1 cellular context compared by ENCODE assay signal in genomic region chr9:38029923-38030638, GRCh38.
TF ChIP-seq lines count a peak whose summit lies in the region.

No MANE protein-coding gene starts in this region.

TF ChIP-seq in HEK293, 187 proteins besides CTCF, POLR2A, EP300 and RAD21 (continued from another document):
- TF ChIP-seq, protein P1, sequence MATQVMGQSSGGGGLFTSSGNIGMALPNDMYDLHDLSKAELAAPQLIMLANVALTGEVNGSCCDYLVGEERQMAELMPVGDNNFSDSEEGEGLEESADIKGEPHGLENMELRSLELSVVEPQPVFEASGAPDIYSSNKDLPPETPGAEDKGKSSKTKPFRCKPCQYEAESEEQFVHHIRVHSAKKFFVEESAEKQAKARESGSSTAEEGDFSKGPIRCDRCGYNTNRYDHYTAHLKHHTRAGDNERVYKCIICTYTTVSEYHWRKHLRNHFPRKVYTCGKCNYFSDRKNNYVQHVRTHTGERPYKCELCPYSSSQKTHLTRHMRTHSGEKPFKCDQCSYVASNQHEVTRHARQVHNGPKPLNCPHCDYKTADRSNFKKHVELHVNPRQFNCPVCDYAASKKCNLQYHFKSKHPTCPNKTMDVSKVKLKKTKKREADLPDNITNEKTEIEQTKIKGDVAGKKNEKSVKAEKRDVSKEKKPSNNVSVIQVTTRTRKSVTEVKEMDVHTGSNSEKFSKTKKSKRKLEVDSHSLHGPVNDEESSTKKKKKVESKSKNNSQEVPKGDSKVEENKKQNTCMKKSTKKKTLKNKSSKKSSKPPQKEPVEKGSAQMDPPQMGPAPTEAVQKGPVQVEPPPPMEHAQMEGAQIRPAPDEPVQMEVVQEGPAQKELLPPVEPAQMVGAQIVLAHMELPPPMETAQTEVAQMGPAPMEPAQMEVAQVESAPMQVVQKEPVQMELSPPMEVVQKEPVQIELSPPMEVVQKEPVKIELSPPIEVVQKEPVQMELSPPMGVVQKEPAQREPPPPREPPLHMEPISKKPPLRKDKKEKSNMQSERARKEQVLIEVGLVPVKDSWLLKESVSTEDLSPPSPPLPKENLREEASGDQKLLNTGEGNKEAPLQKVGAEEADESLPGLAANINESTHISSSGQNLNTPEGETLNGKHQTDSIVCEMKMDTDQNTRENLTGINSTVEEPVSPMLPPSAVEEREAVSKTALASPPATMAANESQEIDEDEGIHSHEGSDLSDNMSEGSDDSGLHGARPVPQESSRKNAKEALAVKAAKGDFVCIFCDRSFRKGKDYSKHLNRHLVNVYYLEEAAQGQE (tag by site-specific recombination; IDR thresholded peaks at IDR 0.05): no peak
